In the genomic region with DNA sequence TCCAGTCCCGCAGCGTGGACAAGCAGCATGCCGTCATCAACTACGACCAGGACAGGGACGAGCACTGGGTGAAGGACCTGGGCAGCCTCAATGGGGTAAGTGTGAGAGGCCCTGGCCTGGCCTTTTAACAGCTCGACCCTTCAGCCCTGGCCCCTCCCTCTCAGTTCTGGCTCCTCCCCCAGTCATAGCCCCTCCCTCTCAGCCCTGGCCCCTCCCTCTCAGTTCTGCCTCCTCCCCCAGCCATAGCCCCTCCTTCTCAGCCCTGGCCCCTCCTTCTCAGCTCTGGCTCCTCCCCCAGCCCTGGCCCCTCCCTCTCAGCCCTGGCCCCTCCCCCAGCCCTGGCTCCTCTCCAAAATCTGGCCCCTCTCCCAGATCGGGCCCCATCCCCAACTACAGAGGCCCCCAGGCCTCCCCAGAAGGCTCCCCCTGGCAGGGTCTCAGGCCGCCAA, we compare ENCODE assay signal across 8 cellular contexts. TPM values are rescaled to one million over a fixed set of nuclear protein-coding genes. Genes with fewer than 3 reads are reported as not detected.
DNase-seq lines count a peak whose midpoint lies in the region; ATAC-seq and TF ChIP-seq lines count a peak whose summit lies in the region.

No MANE protein-coding gene starts in this region.

- H3K36me3 ChIP-seq in mucosa of descending colon (ENCODE audit: low read depth): no peaks in the 10 kb centered on the region

- ATAC-seq in mucosa of descending colon (peak; percentile 88), HG03139 (IDR thresholded peaks at IDR 0.05; ENCODE audit: unreplicated experiment) (no peak), HG02571 (IDR thresholded peaks at IDR 0.05; ENCODE audit: unreplicated experiment) (no peak)

- no peak overlapping the region for H3K4me3 ChIP-seq in mucosa of descending colon

- DNase-seq in D341Med (ENCODE audit: low spot score) (peak; percentile 74), NAMALWA (ENCODE audit: low spot score) (peak; percentile 61), astrocyte of the hippocampus (ENCODE audit: low read depth, low spot score) (peak; percentile 54), mucosa of descending colon (peak in 2 of 3 donors; percentile 33 to 69), GOT3 (lab: John Stamatoyannopoulos, UW) (no peak), SHP77 (lab: John Stamatoyannopoulos, UW) (no peak)

- no peaks in the 10 kb centered on the region for H3K9me3 ChIP-seq in mucosa of descending colon

- no peak for TF ChIP-seq CTCF in mucosa of descending colon (IDR thresholded peaks at IDR 0.05)

- no peaks in the 10 kb centered on the region for H3K4me1 ChIP-seq in mucosa of descending colon (ENCODE audit: low read depth)

- intact Hi-C loops in mucosa of descending colon (cut with DNase I, micrococcal nuclease): no loop called here

RNA-seq across cellular contexts. Expression of a gene that starts 11.2 kb away (rescaled TPM):
- 10 to 100 TPM; 66.8 to 89.9 (median 69.9) TPM for total RNA-seq in mucosa of descending colon

RNA-seq across cellular contexts. Expression of a gene that starts 48.4 kb away (rescaled TPM):
- total RNA-seq in mucosa of descending colon: 1 to 10 TPM in 1 of 3 donors, under 1 TPM in 2; 0.38 to 2.2 (median 0.39) TPM

Comparison
In these comparisons a context has a peak if more than half of its experiments do, and no peak if none do; other contexts are left out.
1. DNase-seq: peak in D341Med (single experiment), NAMALWA (single experiment), astrocyte of the hippocampus (single experiment) and mucosa of descending colon (2 of 3); none in GOT3 (single experiment) and SHP77 (0 of 2).